Comparison of ENCODE assay signal across 8 cellular contexts in genomic region chr13:114131581-114132418, GRCh38. TPM values are rescaled to one million over a fixed set of nuclear protein-coding genes. Genes with fewer than 3 reads are reported as not detected.
DNase-seq lines count a peak whose midpoint lies in the region; ATAC-seq and TF ChIP-seq lines count a peak whose summit lies in the region.

No MANE protein-coding gene starts in this region.

- H3K79me2 ChIP-seq in neural cell (replicated peaks; ENCODE audit: insufficient read depth, low read length): peaks cover 29% of the 10 kb centered on the region

- WGBS in esophagus squamous epithelium, 2 donors: 0% methylated on average over 3 to 4 of the region's 95 CpGs

- H3K27ac ChIP-seq in esophagus squamous epithelium (peak overlapping the region; percentile 75 to 86 (median 84)), neural cell (ENCODE audit: low read length) (peak overlapping the region; percentile 57)

- peaks cover 49% of the 10 kb centered on the region for H3K36me3 Mint-ChIP-seq in activated CD4-positive, alpha-beta T cell treated with anti-CD3 and anti-CD28 coated beads, Interleukin-2, amount 10 ng/mL, durations not matched to agents 7 days and 5 days (ENCODE audit: low read depth)

- peak overlapping the region; percentile 72 for H3K9ac ChIP-seq in neural cell (ENCODE audit: low read length)

- H3K4me3 ChIP-seq in esophagus squamous epithelium (peak overlapping the region; percentile 57 to 84 (median 74)), neural cell (ENCODE audit: low read length) (peak overlapping the region; percentile 94)

- no peak for TF ChIP-seq EP300 in neural cell (conservative IDR thresholded peaks at IDR 0.05; ENCODE audit: poor library complexity, severe bottlenecking)

- POLR2A ChIA-PET in activated CD4-positive, alpha-beta T cell treated with anti-CD3 and anti-CD28 coated beads, Interleukin-2, amount 10 ng/mL, durations not matched to agents 7 days and 5 days (lab: Charles Lee): interaction anchor here (0.7 to 1.3 kb wide), 3 partner anchors 9 to 313 kb away, joined by 3 to 6 read pairs (median 3); no protein-coding TSS in a partner anchor
- POLR2A ChIA-PET in GM10248 (lab: Yijun Ruan, JAX): no interaction called here

- peaks cover 33 to 62% (median 34%) of the 10 kb centered on the region in 3 donors for H3K4me1 ChIP-seq in esophagus squamous epithelium

- H3K27ac Mint-ChIP-seq in activated CD4-positive, alpha-beta T cell treated with anti-CD3 and anti-CD28 coated beads, Interleukin-2, amount 10 ng/mL, durations not matched to agents 7 days and 5 days: peak overlapping the region; percentile 92

- CTCF ChIA-PET in activated CD4-positive, alpha-beta T cell treated with anti-CD3 and anti-CD28 coated beads, Interleukin-2, amount 10 ng/mL, durations not matched to agents 7 days and 5 days (lab: Charles Lee): interaction anchor here (0.7 to 1.9 kb wide), 4 partner anchors 13 to 64 kb away, joined by 3 to 4 read pairs (median 4); no protein-coding TSS in a partner anchor
- CTCF ChIA-PET in GM10248 (lab: Yijun Ruan, JAX): interaction anchor here (0.9 to 1.5 kb wide), 4 partner anchors 11 to 64 kb away, joined by 3 to 5 read pairs (median 3); no protein-coding TSS in a partner anchor

- H4K20me1 ChIP-seq in neural cell (ENCODE audit: insufficient read depth): no peaks in the 10 kb centered on the region

- no peak for TF ChIP-seq CTCF in esophagus squamous epithelium (IDR thresholded peaks at IDR 0.05)
- no peak for TF ChIP-seq CTCF in neural cell (IDR thresholded peaks at IDR 0.05; ENCODE audit: poor library complexity, severe bottlenecking)
- no peak for TF ChIP-seq CTCF in GM10248 (IDR thresholded peaks at IDR 0.05; ENCODE audit: control extremely low read depth, extremely low read depth, low read depth, missing control alignments)

- peaks cover 15% of the 10 kb centered on the region for H3K27me3 Mint-ChIP-seq in activated CD4-positive, alpha-beta T cell treated with anti-CD3 and anti-CD28 coated beads, Interleukin-2, amount 10 ng/mL, durations not matched to agents 7 days and 5 days

- H3K36me3 ChIP-seq in esophagus squamous epithelium (no peaks in the 10 kb centered on the region), neural cell (ENCODE audit: insufficient read depth, low read length) (no peaks in the 10 kb centered on the region)

- peak; percentile 20 for ATAC-seq in HG03354 (IDR thresholded peaks at IDR 0.05; ENCODE audit: poor library complexity, severe bottlenecking, unreplicated experiment)

- H3K9me3 ChIP-seq in esophagus squamous epithelium: no peaks in the 10 kb centered on the region
- no peaks in the 10 kb centered on the region for H3K9me3 ChIP-seq in neural cell (ENCODE audit: low read length)

- TF ChIP-seq RAD21 in neural cell (conservative IDR thresholded peaks at IDR 0.05): no peak

- peak overlapping the region; percentile 69 for H2AFZ ChIP-seq in neural cell (ENCODE audit: low read depth, low read length)

- DNase-seq in stimulated activated CD4-positive, alpha-beta T cell treated with anti-CD3 and anti-CD28 coated beads, Interleukin-12 subunit alpha, Interleukin-12 subunit beta, amount 100 ng/mL, for 4 hours: peak; percentile 31
- no peak for DNase-seq in stimulated activated CD4-positive, alpha-beta T cell treated with anti-CD3 and anti-CD28 coated beads, Interleukin-1b, Interleukin-23, amount 100 ng/mL, for 48 hours
- no peak for DNase-seq in activated CD4-positive, alpha-beta T cell treated with anti-CD3 and anti-CD28 coated beads, Interleukin-2, amount 10 ng/mL, durations not matched to agents 7 days and 5 days
- DNase-seq in esophagus squamous epithelium (lab: John Stamatoyannopoulos, UW) (no peak), GM10248 (ENCODE audit: extremely low spot score) (no peak), SHP77 treated with DMSO at 0.1 percent for 48 hours (lab: John Stamatoyannopoulos, UW) (no peak)

- no peak for TF ChIP-seq POLR2A in esophagus squamous epithelium (IDR thresholded peaks at IDR 0.05)

- no peaks in the 10 kb centered on the region for H3K9me2 ChIP-seq in neural cell (ENCODE audit: insufficient read depth, low read length)

- H3K4me2 ChIP-seq in neural cell (ENCODE audit: low read length): peak overlapping the region; percentile 52

- H3F3A ChIP-seq in neural cell (ENCODE audit: insufficient read depth, low read length, poor library complexity, severe bottlenecking): no peaks in the 10 kb centered on the region

- peak overlapping the region; percentile 92 for H3K4me3 Mint-ChIP-seq in activated CD4-positive, alpha-beta T cell treated with anti-CD3 and anti-CD28 coated beads, Interleukin-2, amount 10 ng/mL, durations not matched to agents 7 days and 5 days

- H3K27me3 ChIP-seq in esophagus squamous epithelium (peaks cover 0 to 26% (median 0%) of the 10 kb centered on the region in 4 donors), neural cell (ENCODE audit: insufficient read depth, low read depth, low read length) (no peaks in the 10 kb centered on the region)

- intact Hi-C loops in esophagus squamous epithelium (cut with DNase I): no loop called here

- peaks cover 5% of the 10 kb centered on the region for H3K9me3 Mint-ChIP-seq in activated CD4-positive, alpha-beta T cell treated with anti-CD3 and anti-CD28 coated beads, Interleukin-2, amount 10 ng/mL, durations not matched to agents 7 days and 5 days

- H3K4me1 Mint-ChIP-seq in activated CD4-positive, alpha-beta T cell treated with anti-CD3 and anti-CD28 coated beads, Interleukin-2, amount 10 ng/mL, durations not matched to agents 7 days and 5 days: peaks cover 59% of the 10 kb centered on the region

TF ChIP-seq in neural cell, 6 proteins besides CTCF, POLR2A, EP300 and RAD21:
- TF ChIP-seq EZH2 (IDR thresholded peaks at IDR 0.05; ENCODE audit: borderline replicate concordance, insufficient read depth, low read length, poor library complexity, severe bottlenecking) (no peak), REST (IDR thresholded peaks at IDR 0.05; ENCODE audit: borderline replicate concordance) (peak; percentile 48), MXI1 (conservative IDR thresholded peaks at IDR 0.05; ENCODE audit: poor library complexity, severe bottlenecking) (peak; percentile 81), TAF1 (IDR thresholded peaks at IDR 0.05; ENCODE audit: low read depth) (peak; percentile 34), POLR2AphosphoS5 (IDR thresholded peaks at IDR 0.05) (no peak), SMC3 (conservative IDR thresholded peaks at IDR 0.05; ENCODE audit: poor library complexity) (no peak)

RNA-seq across cellular contexts. Expression of gene RASA3, which starts 0.6 kb away (rescaled TPM):
- 100 to 1,000 TPM; 114 to 115 TPM for total RNA-seq in activated CD4-positive, alpha-beta T cell treated with anti-CD3 and anti-CD28 coated beads, Interleukin-2, amount 10 ng/mL, durations not matched to agents 7 days and 5 days
- 1 to 10 TPM; 1.4 to 8.8 (median 3.1) TPM for total RNA-seq in esophagus squamous epithelium
- polyA plus RNA-seq in neural cell: 8.5 and 10.8 TPM in 2 replicates
- polyA minus RNA-seq in neural cell: 13.2 and 13.6 TPM in 2 replicates

RNA-seq across cellular contexts. Expression of gene CFAP97D2, which starts 47.3 kb away (rescaled TPM):
- not detected for total RNA-seq in activated CD4-positive, alpha-beta T cell treated with anti-CD3 and anti-CD28 coated beads, Interleukin-2, amount 10 ng/mL, durations not matched to agents 7 days and 5 days
- not detected for total RNA-seq in esophagus squamous epithelium
- polyA plus RNA-seq in neural cell: not detected in 2 replicates
- not detected in 2 replicates for polyA minus RNA-seq in neural cell

Comparison
In these comparisons a context has a peak if more than half of its experiments do, and no peak if none do; other contexts are left out.
1. RNA of gene RASA3, which starts 0.6 kb away (total RNA-seq): 114 to 115 TPM in activated CD4-positive, alpha-beta T cell treated with anti-CD3 and anti-CD28 coated beads, Interleukin-2, amount 10 ng/mL, durations not matched to agents 7 days and 5 days; 1.4 to 8.8 TPM in esophagus squamous epithelium; every median in the first group is over 10 times any median in the second.